Comparison of ENCODE assay signal across 1 cellular context in genomic region chr13:57314897-57315520, GRCh38.
TF ChIP-seq lines count a peak whose summit lies in the region.

No MANE protein-coding gene starts in this region.

TF ChIP-seq in GM23338, 12 proteins besides CTCF, POLR2A, EP300 and RAD21 (continued from another document):
- no peak for TF ChIP-seq ZNF462 (CRISPR knock-in tag; IDR thresholded peaks at IDR 0.05)
- no peak for TF ChIP-seq EZH2phosphoT487 (IDR thresholded peaks at IDR 0.05; ENCODE audit: unreplicated experiment)
TF ChIP-seq in GM23338: peak in this region for 0.
